8 cellular contexts compared by ENCODE assay signal in the genomic region with DNA sequence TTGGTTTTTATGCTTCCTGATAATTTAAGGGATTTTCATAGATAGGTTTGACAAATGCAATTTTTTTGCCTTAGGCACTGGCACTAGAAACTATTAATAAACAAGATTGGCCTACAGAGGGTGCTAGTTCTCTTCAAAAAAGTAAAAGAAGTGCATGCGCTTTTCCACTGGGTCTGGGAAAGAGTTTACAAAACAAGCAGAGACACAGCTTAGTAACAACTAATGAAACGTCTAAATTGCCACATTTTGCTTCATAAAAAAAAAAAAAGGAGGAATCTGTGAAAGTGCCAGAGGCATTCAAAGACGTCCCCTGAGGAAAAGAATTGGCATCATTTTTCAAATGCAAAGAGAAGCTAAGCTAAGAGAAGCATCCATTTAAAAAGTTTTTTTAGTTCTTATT. TPM values are rescaled to one million over a fixed set of nuclear protein-coding genes. Genes with fewer than 3 reads are reported as not detected.
A peak's percentile ranks its signal among the peaks of the same experiment; 100 is the strongest.
DNase-seq lines count a peak whose midpoint lies in the region; ATAC-seq lines count a peak whose summit lies in the region.

No MANE protein-coding gene starts in this region.

- H3K27ac ChIP-seq in trophoblast cell (ENCODE audit: low read depth, low read length) = no peak overlapping the region

- no peak overlapping the region for H3K4me3 ChIP-seq in trophoblast cell (ENCODE audit: low read depth, low read length)

- no peaks in the 10 kb centered on the region for H3K27me3 Mint-ChIP-seq in activated CD4-positive, alpha-beta T cell treated with anti-CD3 and anti-CD28 coated beads, Interleukin-2, amount 10 ng/mL, durations not matched to agents 7 days and 5 days
- H3K27me3 Mint-ChIP-seq in activated CD8-positive, alpha-beta T cell treated with anti-CD3 and anti-CD28 coated beads, Interleukin-2, amount 10 ng/mL, durations not matched to agents 7 days and 5 days (ENCODE audit: low read depth) = peaks cover 10% of the 10 kb centered on the region

- no peak overlapping the region for H3K23ac ChIP-seq in trophoblast cell (ENCODE audit: low read length)

- no peak overlapping the region for H3K4ac ChIP-seq in trophoblast cell (ENCODE audit: low read depth, low read length)

- POLR2A ChIA-PET in activated CD4-positive, alpha-beta T cell treated with anti-CD3 and anti-CD28 coated beads, Interleukin-2, amount 10 ng/mL, durations not matched to agents 7 days and 5 days (lab: Charles Lee) = interaction anchor here (0.6 kb wide), 1 partner anchor 261 kb away, joined by 8 read pairs; no protein-coding TSS in a partner anchor
- POLR2A ChIA-PET in activated CD8-positive, alpha-beta T cell treated with anti-CD3 and anti-CD28 coated beads, Interleukin-2, amount 10 ng/mL, durations not matched to agents 7 days and 5 days (lab: Charles Lee) = interaction anchor here (0.6 to 1.3 kb wide), 5 partner anchors 10 to 454 kb away, joined by 3 to 8 read pairs (median 4); a partner anchor contains a TSS

- no peak overlapping the region for H3K14ac ChIP-seq in trophoblast cell (ENCODE audit: low read length)

- DNase-seq in activated CD4-positive, alpha-beta T cell treated with anti-CD3 and anti-CD28 coated beads, Interleukin-2, amount 10 ng/mL, durations not matched to agents 7 days and 5 days = peak; percentile 49
- no peak for DNase-seq in activated CD4-positive, alpha-beta T cell treated with anti-CD3 and anti-CD28 coated beads, Interleukin-2, amount 50 U/mL, for 4 hours
- DNase-seq in NCI-H2196 (lab: John Stamatoyannopoulos, UW; ENCODE audit: unreplicated experiment) (peak; percentile 75), globus pallidus (ENCODE audit: low spot score) (peak; percentile 77), trophoblast cell (peak; percentile 16 to 86), 8988T (no peak)
- DNase-seq in activated CD8-positive, alpha-beta T cell treated with anti-CD3 and anti-CD28 coated beads, Interleukin-2, amount 10 ng/mL, durations not matched to agents 7 days and 5 days = peak; percentile 35

- peaks cover 13% of the 10 kb centered on the region for H3K4me1 Mint-ChIP-seq in activated CD4-positive, alpha-beta T cell treated with anti-CD3 and anti-CD28 coated beads, Interleukin-2, amount 10 ng/mL, durations not matched to agents 7 days and 5 days
- peaks cover 10% of the 10 kb centered on the region for H3K4me1 Mint-ChIP-seq in activated CD8-positive, alpha-beta T cell treated with anti-CD3 and anti-CD28 coated beads, Interleukin-2, amount 10 ng/mL, durations not matched to agents 7 days and 5 days (ENCODE audit: low read depth)

- H2BK120ac ChIP-seq in trophoblast cell (ENCODE audit: insufficient read depth, low read length, poor library complexity) = no peak overlapping the region

- no peaks in the 10 kb centered on the region for H3K9me3 ChIP-seq in trophoblast cell (ENCODE audit: insufficient read depth, low read depth, low read length)

- H3K18ac ChIP-seq in trophoblast cell (ENCODE audit: low read length) = no peak overlapping the region

- no peak overlapping the region for H4K91ac ChIP-seq in trophoblast cell (ENCODE audit: low read depth, low read length)

- H3K4me1 ChIP-seq in trophoblast cell (ENCODE audit: control insufficient read depth in 1 of 2, insufficient read depth in 2 of 2, low read length in 2 of 2) = peaks cover 2% of the 10 kb centered on the region in 2 experiments

- no peak overlapping the region for H4K12ac ChIP-seq in trophoblast cell (ENCODE audit: low read depth, low read length)

- H3K9me3 Mint-ChIP-seq in activated CD4-positive, alpha-beta T cell treated with anti-CD3 and anti-CD28 coated beads, Interleukin-2, amount 10 ng/mL, durations not matched to agents 7 days and 5 days = no peaks in the 10 kb centered on the region
- H3K9me3 Mint-ChIP-seq in activated CD8-positive, alpha-beta T cell treated with anti-CD3 and anti-CD28 coated beads, Interleukin-2, amount 10 ng/mL, durations not matched to agents 7 days and 5 days (ENCODE audit: insufficient read depth) = no peaks in the 10 kb centered on the region

- H2BK12ac ChIP-seq in trophoblast cell (ENCODE audit: low read length) = no peak overlapping the region

- peak overlapping the region; percentile 63 for H3K27ac Mint-ChIP-seq in activated CD4-positive, alpha-beta T cell treated with anti-CD3 and anti-CD28 coated beads, Interleukin-2, amount 10 ng/mL, durations not matched to agents 7 days and 5 days
- no peak overlapping the region for H3K27ac Mint-ChIP-seq in activated CD8-positive, alpha-beta T cell treated with anti-CD3 and anti-CD28 coated beads, Interleukin-2, amount 10 ng/mL, durations not matched to agents 7 days and 5 days

- CTCF ChIA-PET in activated CD4-positive, alpha-beta T cell treated with anti-CD3 and anti-CD28 coated beads, Interleukin-2, amount 10 ng/mL, durations not matched to agents 7 days and 5 days (lab: Charles Lee) = interaction anchor here (0.6 to 2.7 kb wide), 26 partner anchors 9 to 1798 kb away, joined by 3 to 17 read pairs (median 4); a partner anchor contains a TSS
- CTCF ChIA-PET in activated CD8-positive, alpha-beta T cell treated with anti-CD3 and anti-CD28 coated beads, Interleukin-2, amount 10 ng/mL, durations not matched to agents 7 days and 5 days (lab: Charles Lee) = interaction anchor here (0.6 to 6.5 kb wide), 77 partner anchors 8 to 1588 kb away, joined by 3 to 72 read pairs (median 5); no protein-coding TSS in a partner anchor

- no peaks in the 10 kb centered on the region for H3K79me1 ChIP-seq in trophoblast cell (ENCODE audit: low read length)

- no peaks in the 10 kb centered on the region for H3K79me2 ChIP-seq in trophoblast cell (ENCODE audit: control insufficient read depth, insufficient read depth, low read length, poor library complexity)

- no peak overlapping the region for H4K8ac ChIP-seq in trophoblast cell (ENCODE audit: low read depth, low read length)

- no peak overlapping the region for H2AFZ ChIP-seq in trophoblast cell (ENCODE audit: insufficient read depth, low read length, poor library complexity)

- no peak overlapping the region for H3K4me2 ChIP-seq in trophoblast cell (ENCODE audit: low read length)

- no CpG with 5 or more reads among the region's 3 CpGs for WGBS in trophoblast cell (ENCODE audit: extremely low coverage, insufficient coverage, insufficient read length)

- H3K4me3 Mint-ChIP-seq in activated CD4-positive, alpha-beta T cell treated with anti-CD3 and anti-CD28 coated beads, Interleukin-2, amount 10 ng/mL, durations not matched to agents 7 days and 5 days = no peak overlapping the region
- H3K4me3 Mint-ChIP-seq in activated CD8-positive, alpha-beta T cell treated with anti-CD3 and anti-CD28 coated beads, Interleukin-2, amount 10 ng/mL, durations not matched to agents 7 days and 5 days = no peak overlapping the region

- H3K9ac ChIP-seq in trophoblast cell (ENCODE audit: low read length) = no peak overlapping the region

- H3K27me3 ChIP-seq in trophoblast cell (ENCODE audit: insufficient read depth, low read length) = no peaks in the 10 kb centered on the region

- ATAC-seq in HG02840 (IDR thresholded peaks at IDR 0.05; ENCODE audit: low FRiP score, unreplicated experiment) = peak; percentile 23
- peak; percentile 72 for ATAC-seq in activated CD8-positive, alpha-beta T cell treated with anti-CD3 and anti-CD28 coated beads, Interleukin-2, amount 10 ng/mL, durations not matched to agents 7 days and 5 days

- no peak overlapping the region for H2AK5ac ChIP-seq in trophoblast cell (ENCODE audit: low read length)

- no peaks in the 10 kb centered on the region for H3K36me3 Mint-ChIP-seq in activated CD4-positive, alpha-beta T cell treated with anti-CD3 and anti-CD28 coated beads, Interleukin-2, amount 10 ng/mL, durations not matched to agents 7 days and 5 days (ENCODE audit: low read depth)
- H3K36me3 Mint-ChIP-seq in activated CD8-positive, alpha-beta T cell treated with anti-CD3 and anti-CD28 coated beads, Interleukin-2, amount 10 ng/mL, durations not matched to agents 7 days and 5 days (ENCODE audit: low read depth) = no peaks in the 10 kb centered on the region

- no peaks in the 10 kb centered on the region for H3K36me3 ChIP-seq in trophoblast cell (ENCODE audit: control insufficient read depth in 1 of 2, insufficient read depth in 2 of 2, low read length in 2 of 2)

- H2BK5ac ChIP-seq in trophoblast cell (ENCODE audit: low read depth, low read length, poor library complexity) = no peak overlapping the region

RNA-seq across cellular contexts. Expression of a gene that starts 58.3 kb away (rescaled TPM):
- 10 to 100 TPM; 17.8 to 18.0 TPM for total RNA-seq in activated CD4-positive, alpha-beta T cell treated with anti-CD3 and anti-CD28 coated beads, Interleukin-2, amount 10 ng/mL, durations not matched to agents 7 days and 5 days
- total RNA-seq in activated CD8-positive, alpha-beta T cell treated with anti-CD3 and anti-CD28 coated beads, Interleukin-2, amount 10 ng/mL, durations not matched to agents 7 days and 5 days = 10 to 100 TPM; 15.9 to 16.2 TPM
- polyA plus RNA-seq in trophoblast cell (2013) = 24.8 and 27.6 TPM in 2 replicates

Comparison
In these comparisons a context has a peak if more than half of its experiments do, and no peak if none do; other contexts are left out.
1. DNase-seq: peak in activated CD4-positive, alpha-beta T cell treated with anti-CD3 and anti-CD28 coated beads, Interleukin-2, amount 10 ng/mL, durations not matched to agents 7 days and 5 days (single experiment), NCI-H2196 (single experiment), activated CD8-positive, alpha-beta T cell treated with anti-CD3 and anti-CD28 coated beads, Interleukin-2, amount 10 ng/mL, durations not matched to agents 7 days and 5 days (single experiment), globus pallidus (single experiment) and trophoblast cell (2 of 2); none in activated CD4-positive, alpha-beta T cell treated with anti-CD3 and anti-CD28 coated beads, Interleukin-2, amount 50 U/mL, for 4 hours (0 of 2) and 8988T (single experiment).